In genomic region chr19:9835507-9835949, GRCh38 we compare ENCODE assay signal across 7 cellular contexts. TPM values are rescaled to one million over a fixed set of nuclear protein-coding genes. Genes with fewer than 3 reads are reported as not detected.
DNase-seq lines count a peak whose midpoint lies in the region; ATAC-seq and TF ChIP-seq lines count a peak whose summit lies in the region.

No MANE protein-coding gene starts in this region.

- TF ChIP-seq POLR2A in adrenal gland (IDR thresholded peaks at IDR 0.05) (no peak), tibial nerve (IDR thresholded peaks at IDR 0.05) (no peak)

- peak overlapping the region; percentile 30 to 73 (median 60) for H3K4me3 ChIP-seq in adrenal gland
- H3K4me3 ChIP-seq in left lung, result peak overlapping the region; percentile 79 to 99
- peak overlapping the region; percentile 76 to 93 (median 86) for H3K4me3 ChIP-seq in tibial nerve

- TF ChIP-seq CTCF in adrenal gland (IDR thresholded peaks at IDR 0.05) (no peak), left lung (IDR thresholded peaks at IDR 0.05) (no peak), tibial nerve (IDR thresholded peaks at IDR 0.05) (no peak)

- no peaks in the 10 kb centered on the region for H3K27me3 ChIP-seq in adrenal gland
- H3K27me3 ChIP-seq in left lung, result no peaks in the 10 kb centered on the region
- no peaks in the 10 kb centered on the region for H3K27me3 ChIP-seq in tibial nerve

- no peak for DNase-seq in adrenal gland
- no peak for DNase-seq in left lung
- DNase-seq in tibial nerve (ENCODE audit: low spot score in 2 of 2), result no peak
- DNase-seq in inferior parietal cortex (ENCODE audit: extremely low spot score), result no peak
- DNase-seq in EL, result no peak

- WGBS in adrenal gland, 4 donors, result 2 to 5% (median 3%) methylated on average over 4 to 28 of the region's 28 CpGs
- WGBS in tibial nerve, 2 donors, result 3 to 8% methylated on average over 8 to 28 of the region's 28 CpGs

- peak; percentile 4 for ATAC-seq in GM19351 (IDR thresholded peaks at IDR 0.05; ENCODE audit: unreplicated experiment)
- peak; percentile 9 for ATAC-seq in HG03097 (IDR thresholded peaks at IDR 0.05; ENCODE audit: low FRiP score, unreplicated experiment)
- peak; percentile 11 for ATAC-seq in left lung

- peaks cover 6 to 16% of the 10 kb centered on the region in 2 donors for H3K4me1 ChIP-seq in adrenal gland (replicated peaks in 1 of 2)
- peaks cover 8 to 21% of the 10 kb centered on the region in 2 donors for H3K4me1 ChIP-seq in left lung
- peaks cover 0 to 35% (median 13%) of the 10 kb centered on the region in 4 donors for H3K4me1 ChIP-seq in tibial nerve

- H3K27ac ChIP-seq in adrenal gland, result peak overlapping the region in 2 of 5 donors; percentile 39 to 71
- peak overlapping the region in 1 of 2 donors; percentile 70 for H3K27ac ChIP-seq in left lung
- H3K27ac ChIP-seq in tibial nerve, result peak overlapping the region in 3 of 4 donors; percentile 76 to 85 (median 76)

- intact Hi-C loops in adrenal gland (cut with DNase I), result no loop called here
- intact Hi-C loops in left lung (cut with DNase I), result no loop called here

- H3K36me3 ChIP-seq in adrenal gland (replicated peaks in 1 of 2) (peaks cover 0 to 27% of the 10 kb centered on the region in 2 donors), left lung (peaks cover 0 to 37% of the 10 kb centered on the region in 2 donors), tibial nerve (peaks cover 0 to 46% (median 0%) of the 10 kb centered on the region in 3 donors)

- TF ChIP-seq EP300 in tibial nerve (IDR thresholded peaks at IDR 0.05), result no peak

- H3K9me3 ChIP-seq in adrenal gland (replicated peaks in 1 of 3) (no peaks in the 10 kb centered on the region), left lung (no peaks in the 10 kb centered on the region), tibial nerve (no peaks in the 10 kb centered on the region)

RNA-seq across cellular contexts. Expression of gene PIN1, which starts 0.4 kb away (rescaled TPM):
- 100 to 1,000 TPM in 7 of 8 donors, 10 to 100 TPM in 1; 75.5 to 177 (median 120) TPM for total RNA-seq in adrenal gland
- polyA plus RNA-seq in adrenal gland, result 10 to 100 TPM; 28.5 to 95.2 (median 94.1) TPM
- 10 to 100 TPM; 57.5 to 67.2 TPM for total RNA-seq in left lung
- 100 to 1,000 TPM in 2 of 4 donors, 10 to 100 TPM in 2; 90.6 to 124 (median 103) TPM for total RNA-seq in tibial nerve

RNA-seq across cellular contexts. Expression of gene UBL5, which starts 7.8 kb away (rescaled TPM):
- 100 to 1,000 TPM; 410 to 722 (median 460) TPM for total RNA-seq in adrenal gland
- 1,000 to 10,000 TPM in 2 of 3 donors, 100 to 1,000 TPM in 1; 352 to 2,424 (median 1,146) TPM for polyA plus RNA-seq in adrenal gland
- total RNA-seq in left lung, result 100 to 1,000 TPM; 260 to 301 TPM
- 100 to 1,000 TPM; 349 to 599 (median 515) TPM for total RNA-seq in tibial nerve

RNA-seq across cellular contexts. Expression of gene FBXL12, which starts 16.6 kb away (rescaled TPM):
- total RNA-seq in adrenal gland (10 to 100 TPM; 12.4 to 23.7 (median 20.7) TPM), left lung (10 to 100 TPM; 22.3 to 23.5 TPM), tibial nerve (10 to 100 TPM; 26.2 to 42.7 (median 36.6) TPM)
- 10 to 100 TPM in 2 of 3 donors, 1 to 10 TPM in 1; 6.6 to 31.7 (median 30.6) TPM for polyA plus RNA-seq in adrenal gland
